ENCODE assay signal across 23 cellular contexts in the genomic region with DNA sequence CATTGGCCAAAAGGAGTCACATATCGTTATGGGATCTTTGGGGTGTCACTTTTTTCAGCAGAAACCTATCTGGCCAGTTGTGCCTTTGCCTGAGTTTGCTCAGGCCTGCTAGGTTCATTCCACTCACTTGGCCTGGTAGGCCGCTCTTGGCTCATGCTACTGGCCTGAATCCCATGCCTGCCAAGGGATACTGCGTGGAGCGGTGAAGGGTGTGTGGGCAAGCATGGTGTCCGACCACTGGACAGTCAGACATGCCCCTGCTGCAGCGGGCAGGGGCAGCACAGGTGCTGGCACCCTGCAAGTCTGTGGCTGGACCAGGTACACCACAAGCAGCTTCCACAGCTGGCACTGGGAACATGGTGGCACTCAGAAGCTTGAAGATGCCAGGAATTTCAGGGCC.
"Had no signal": no experiment of that assay in that cellular context is flagged by ENCODE, and none has a peak within 500 bp of the region (broad histone marks: within the 10 kb centered on the region; RNA-seq: fewer than 3 reads in every experiment).

No MANE protein-coding gene starts in this region.

- DNase-seq: activated B cell treated with CpG ODN at 0.5 μM for 24 hours; activated CD4-positive, alpha-beta T cell treated with anti-CD3 and anti-CD28 coated beads for 1 hour; activated CD4-positive, alpha-beta T cell treated with anti-CD3 and anti-CD28 coated beads, Interleukin-2, amount 10 ng/mL, durations not matched to agents 24 days and 14 days; activated CD4-positive, alpha-beta T cell treated with anti-CD3 and anti-CD28 coated beads, Interleukin-2, amount 50 U/mL, for 48 hours; activated CD8-positive, alpha-beta memory T cell treated with anti-CD3 and anti-CD28 coated beads, Interleukin-2, amount 10 ng/mL, durations not matched to agents 7 days and 5 days; activated effector memory CD4-positive, alpha-beta T cell treated with anti-CD3 and anti-CD28 coated beads, Interleukin-2, amount 50 U/mL, for 16 hours; activated naive CD4-positive, alpha-beta T cell treated with Interleukin-2 at 50 U/mL for 16 hours; activated T-cell treated with anti-CD3 and anti-CD28 coated beads, Interleukin-2, amount 50 U/mL, for 24 hours; MM.1S; NCI-H1105; NCI-H1436; NCI-H1694 treated with DMSO at 0.1 percent for 48 hours; NCI-H2029 treated with DMSO at 0.1 percent for 48 hours; NCI-H345; NCI-H510A; NCI-H526 treated with DMSO at 0.1 percent for 48 hours; NCI-H82; OCI-M1; RPMI8226; SHP77; T-helper 17 cell; T1000 had no signal

- ATAC-seq: activated CD8-positive, alpha-beta memory T cell treated with anti-CD3 and anti-CD28 coated beads, Interleukin-2, amount 10 ng/mL, durations not matched to agents 7 days and 5 days; Panc1; T-helper 17 cell had no signal
